ENCODE assay signal across 12 cellular contexts in genomic region chr16:49352923-49353322, GRCh38. TPM values are rescaled to one million over a fixed set of nuclear protein-coding genes. Genes with fewer than 3 reads are reported as not detected.
DNase-seq lines count a peak whose midpoint lies in the region; ATAC-seq and TF ChIP-seq lines count a peak whose summit lies in the region.
"Had no signal": no experiment of that assay in that cellular context is flagged by ENCODE, and none has a peak within 500 bp of the region (broad histone marks: within the 10 kb centered on the region; RNA-seq: fewer than 3 reads in every experiment).

No MANE protein-coding gene starts in this region.

- H3K27me3 ChIP-seq in tibial nerve = peaks cover 0 to 24% of the 10 kb centered on the region in 2 donors

- peak; percentile 22 for TF ChIP-seq CTCF in fibroblast of mammary gland (conservative IDR thresholded peaks at IDR 0.05; ENCODE audit: control insufficient read depth, insufficient read depth, low read depth, low read length)
- no peak for TF ChIP-seq CTCF in tibial nerve (IDR thresholded peaks at IDR 0.05)

- H3K4me3 ChIP-seq in fibroblast of mammary gland (ENCODE audit: control insufficient read depth, low read depth, low read length) (no peak overlapping the region), tibial nerve (no peak overlapping the region)
- H3K4me3 ChIP-seq: tibial artery had no signal

- no peaks in the 10 kb centered on the region for H3K36me3 ChIP-seq in tibial nerve
- H3K36me3 ChIP-seq: tibial artery had no signal

- TF ChIP-seq EP300 in tibial nerve (IDR thresholded peaks at IDR 0.05) = no peak

- TF ChIP-seq POLR2A in tibial nerve (IDR thresholded peaks at IDR 0.05) = no peak

- no peaks in the 10 kb centered on the region for H3K9me3 ChIP-seq in tibial nerve
- H3K9me3 ChIP-seq: tibial artery had no signal

- DNase-seq in ACHN (peak; percentile 23), ELF-1 (ENCODE audit: low read depth, low spot score) (peak; percentile 85), NCI-H82 (lab: John Stamatoyannopoulos, UW) (peak; percentile 85), fibroblast of mammary gland (ENCODE audit: low read depth) (peak; percentile 9), tibial nerve (ENCODE audit: low spot score in 2 of 2) (no peak), NCI-H2107 (lab: John Stamatoyannopoulos, UW) (no peak), GM03348 (ENCODE audit: low spot score) (no peak)
- DNase-seq: activated CD4-positive, alpha-beta T cell treated with anti-CD3 and anti-CD28 coated beads, Interleukin-2, amount 10 ng/mL, durations not matched to agents 7 days and 5 days; activated naive CD8-positive, alpha-beta T cell treated with anti-CD3 and anti-CD28 coated beads, Interleukin-2, amount 10 ng/mL, durations not matched to agents 7 days and 5 days; NK-92 treated with Interleukin-12 subunit alpha and Interleukin-12 subunit beta, amount 100 ng/mL, for 24 hours; tibial artery had no signal

- no peak overlapping the region for H3K27ac ChIP-seq in tibial nerve
- H3K27ac ChIP-seq: tibial artery had no signal

- in situ Hi-C loops in ACHN (cut with HindIII; ENCODE audit: low pct_ligation_motif_present, low pct_unique_long_range_greater_than_20kb, low sequenced_read_pairs) = no loop called here

- ATAC-seq in activated CD4-positive, CD25-positive, alpha-beta regulatory T cell treated with anti-CD3 and anti-CD28 coated beads, Interleukin-2, amount 50 U/mL, for 24 hours = no peak

- 52 to 55% methylated on average over 5 of the region's 5 CpGs for WGBS in tibial nerve, 2 donors

- no peaks in the 10 kb centered on the region for H3K4me1 ChIP-seq in tibial nerve

RNA-seq across cellular contexts. Expression of gene C16orf78, which starts 20.7 kb away (rescaled TPM):
- total RNA-seq in tibial nerve = not detected
- total RNA-seq: activated CD4-positive, alpha-beta T cell treated with anti-CD3 and anti-CD28 coated beads, Interleukin-2, amount 10 ng/mL, durations not matched to agents 7 days and 5 days; activated naive CD8-positive, alpha-beta T cell treated with anti-CD3 and anti-CD28 coated beads, Interleukin-2, amount 10 ng/mL, durations not matched to agents 7 days and 5 days had no signal

Comparison
In these comparisons a context has a peak if more than half of its experiments do, and no peak if none do; other contexts are left out.
1. DNase-seq: peak in ACHN (single experiment), ELF-1 (single experiment), NCI-H82 (single experiment) and fibroblast of mammary gland (single experiment); none in tibial nerve (0 of 2), NCI-H2107 (single experiment) and GM03348 (single experiment).